28 cellular contexts compared by ENCODE assay signal in genomic region chr5:156051972-156052371, GRCh38.
A peak's percentile ranks its signal among the peaks of the same experiment; 100 is the strongest.
DNase-seq lines count a peak whose midpoint lies in the region; ATAC-seq lines count a peak whose summit lies in the region.
"Had no signal": no experiment of that assay in that cellular context is flagged by ENCODE, and none has a peak within 500 bp of the region (broad histone marks: within the 10 kb centered on the region; RNA-seq: fewer than 3 reads in every experiment).

No MANE protein-coding gene starts in this region.

- no peak overlapping the region for H3K4me3 ChIP-seq in iPS DF 6.9 (ENCODE audit: low read length)
- H3K4me3 ChIP-seq: cardiac muscle cell, SK-N-MC, testis had no signal

- no peak for DNase-seq in left ventricle myocardium superior
- no peak for DNase-seq in Right ventricle myocardium inferior (ENCODE audit: missing footprints)
- peak; percentile 0 for DNase-seq in RKO (ENCODE audit: low spot score)
- peak; percentile 11 for DNase-seq in iPS DF 6.9 (ENCODE audit: low read depth, low spot score)
- DNase-seq: activated CD4-positive, alpha-beta memory T cell treated with anti-CD3 and anti-CD28 coated beads, Interleukin-2, amount 10 ng/mL, durations not matched to agents 7 days and 5 days; activated CD4-positive, CD25-positive, alpha-beta regulatory T cell; activated naive CD4-positive, alpha-beta T cell; activated T-cell treated with anti-CD3 and anti-CD28 coated beads, Interleukin-2, amount 50 U/mL, for 1 hour; amniotic stem cell; dermis blood vessel endothelial cell; DMS153; foreskin fibroblast; hypothalamus; kidney glomerular epithelial cell; naive thymus-derived CD8-positive, alpha-beta T cell; NCI-H1436; NCI-H774; posterior cingulate gyrus; stimulated activated CD4-positive, alpha-beta T cell treated with anti-CD3 and anti-CD28 coated beads, Interleukin-1b, Interleukin-23, amount 100 ng/mL, for 48 hours; testis had no signal

- intact Hi-C loops in left ventricle myocardium superior (cut with micrococcal nuclease) (no loop called here), Right ventricle myocardium inferior (cut with DNase I) (no loop called here)

- no peaks in the 10 kb centered on the region for H3K9me3 ChIP-seq in iPS DF 6.9 (ENCODE audit: control insufficient read depth, insufficient read depth, low read length)
- H3K9me3 ChIP-seq: testis had no signal

- ATAC-seq in left ventricle myocardium superior (peak; percentile 15), Right ventricle myocardium inferior (no peak), HG03457 (IDR thresholded peaks at IDR 0.05; ENCODE audit: unreplicated experiment) (no peak), HG03196 (IDR thresholded peaks at IDR 0.05; ENCODE audit: unreplicated experiment) (no peak), HG03045 (IDR thresholded peaks at IDR 0.05; ENCODE audit: unreplicated experiment) (no peak), GM21515 (IDR thresholded peaks at IDR 0.05; ENCODE audit: unreplicated experiment) (no peak)
- ATAC-seq: naive thymus-derived CD8-positive, alpha-beta T cell had no signal

- H3K27me3 ChIP-seq in iPS DF 6.9 (ENCODE audit: control insufficient read depth, insufficient read depth, low read length), result no peaks in the 10 kb centered on the region
- H3K27me3 ChIP-seq: cardiac muscle cell, testis had no signal

- no peaks in the 10 kb centered on the region for H3K36me3 ChIP-seq in iPS DF 6.9 (ENCODE audit: control insufficient read depth, insufficient read depth, low read length)
- H3K36me3 ChIP-seq: cardiac muscle cell had no signal

- H3K4me1 ChIP-seq in iPS DF 6.9 (ENCODE audit: control insufficient read depth, insufficient read depth, low read length), result no peaks in the 10 kb centered on the region
- H3K4me1 ChIP-seq: testis had no signal

- no peak overlapping the region for H3K27ac ChIP-seq in iPS DF 6.9 (ENCODE audit: low read length)
- H3K27ac ChIP-seq: C4-2B, cardiac muscle cell, epithelial cell of prostate, SK-N-MC, testis had no signal

- WGBS in iPS DF 6.9 (ENCODE audit: insufficient coverage, insufficient read length), result no CpG with 5 or more reads among the region's 3 CpGs

Comparison
In these comparisons a context has a peak if more than half of its experiments do, and no peak if none do; other contexts are left out.
1. DNase-seq: peak in RKO (single experiment) and iPS DF 6.9 (single experiment); none in left ventricle myocardium superior (single experiment) and Right ventricle myocardium inferior (single experiment).